ENCODE assay signal across 8 cellular contexts in genomic region chr11:16605440-16605970, GRCh38.
DNase-seq lines count a peak whose midpoint lies in the region; TF ChIP-seq lines count a peak whose summit lies in the region.

No MANE protein-coding gene starts in this region.

- TF ChIP-seq POLR2A in breast epithelium (IDR thresholded peaks at IDR 0.05) (no peak), testis (IDR thresholded peaks at IDR 0.05) (no peak)

- peaks cover 100% of the 10 kb centered on the region for H3K27me3 ChIP-seq in HUES64 (ENCODE audit: insufficient read depth, low read length)
- peaks cover 0 to 77% of the 10 kb centered on the region in 2 donors for H3K27me3 ChIP-seq in breast epithelium
- H3K27me3 ChIP-seq in testis = no peaks in the 10 kb centered on the region

- H3K9me3 ChIP-seq in HUES64 (ENCODE audit: insufficient read depth, low read depth, low read length) = no peaks in the 10 kb centered on the region
- H3K9me3 ChIP-seq in breast epithelium = no peaks in the 10 kb centered on the region
- H3K9me3 ChIP-seq in testis = no peaks in the 10 kb centered on the region

- TF ChIP-seq CTCF in breast epithelium (IDR thresholded peaks at IDR 0.05) (no peak), testis (IDR thresholded peaks at IDR 0.05) (no peak)

- WGBS in HUES64 = 2% methylated on average over 31 of the region's 34 CpGs
- WGBS in testis, 2 donors = 1 to 2% methylated on average over 34 of the region's 34 CpGs

- in situ Hi-C loops in Caki2 (cut with HindIII; ENCODE audit: low pct_unique_long_range_greater_than_20kb, low sequenced_read_pairs) = no loop called here

- DNase-seq in Caki2 (ENCODE audit: low read depth) (peak; percentile 35), breast epithelium (ENCODE audit: low spot score in 2 of 2) (no peak), left kidney (ENCODE audit: low read depth, low spot score) (peak; percentile 77), testis (peak; percentile 70), NCI-H1694 (lab: John Stamatoyannopoulos, UW) (no peak), NCI-H2227 (lab: John Stamatoyannopoulos, UW; ENCODE audit: unreplicated experiment) (no peak)
- DNase-seq in activated CD4-positive, CD25-positive, alpha-beta regulatory T cell treated with anti-CD3 and anti-CD28 coated beads, Interleukin-2, amount 50 U/mL, for 72 hours = no peak

- H3K4me3 ChIP-seq in HUES64 (ENCODE audit: low read length) = peak overlapping the region; percentile 59
- H3K4me3 ChIP-seq in breast epithelium = peak overlapping the region; percentile 46 to 70 (median 54)
- H3K4me3 ChIP-seq in testis = peak overlapping the region; percentile 64 to 75

- H3K4me1 ChIP-seq in HUES64 (ENCODE audit: insufficient read depth, low read length) (peaks cover 16% of the 10 kb centered on the region), breast epithelium (no peaks in the 10 kb centered on the region), testis (peaks cover 21% of the 10 kb centered on the region)

- H3K27ac ChIP-seq in HUES64 (ENCODE audit: low read depth, low read length) (no peak overlapping the region), breast epithelium (peak overlapping the region in 1 of 2 donors; percentile 41), testis (peak overlapping the region; percentile 79 to 82)

- H3K36me3 ChIP-seq in HUES64 (ENCODE audit: insufficient read depth, low read length) = no peaks in the 10 kb centered on the region
- H3K36me3 ChIP-seq in breast epithelium = no peaks in the 10 kb centered on the region
- H3K36me3 ChIP-seq in testis (ENCODE audit: low read depth, missing control alignments) = no peaks in the 10 kb centered on the region

- intact Hi-C loops in breast epithelium (cut with DNase I; ENCODE audit: low total_unique reads) (loop anchor here (10.0 kb wide), 1 partner anchor 951 kb away; no protein-coding TSS in a partner anchor), testis (cut with DNase I; ENCODE audit: low total_unique reads) (no loop called here)

- H3K9ac ChIP-seq in HUES64 (ENCODE audit: low read depth, low read length) = no peak overlapping the region

Comparison
In these comparisons a context has a peak if more than half of its experiments do, and no peak if none do; other contexts are left out.
1. DNase-seq: peak in Caki2 (single experiment), left kidney (single experiment) and testis (single experiment); none in breast epithelium (0 of 2), NCI-H1694 (single experiment), activated CD4-positive, CD25-positive, alpha-beta regulatory T cell treated with anti-CD3 and anti-CD28 coated beads, Interleukin-2, amount 50 U/mL, for 72 hours (single experiment) and NCI-H2227 (single experiment).
2. Peak in every context shown above with its lines, with median percentiles within 50 percentile points of each other: H3K4me3 ChIP-seq.